ENCODE assay signal across 8 cellular contexts in genomic region chr14:21526672-21527319, GRCh38. TPM values are rescaled to one million over a fixed set of nuclear protein-coding genes. Genes with fewer than 3 reads are reported as not detected.
A peak's percentile ranks its signal among the peaks of the same experiment; 100 is the strongest.
DNase-seq lines count a peak whose midpoint lies in the region; ATAC-seq lines count a peak whose summit lies in the region.

No MANE protein-coding gene starts in this region.

- H3K9me3 Mint-ChIP-seq in activated CD4-positive, alpha-beta memory T cell treated with anti-CD3 and anti-CD28 coated beads, Interleukin-2, amount 10 ng/mL, durations not matched to agents 7 days and 5 days: no peaks in the 10 kb centered on the region
- no peaks in the 10 kb centered on the region for H3K9me3 Mint-ChIP-seq in stimulated activated naive B cell treated with anti-CD40 and anti-IgM and Interleukin-4, amounts not matched to agents 10 μg/mL and 1 μg/mL and 100 μg/mL, for 72 hours

- H3K27me3 ChIP-seq in BLaER1 (no peaks in the 10 kb centered on the region), iPS-15b (ENCODE audit: control insufficient read depth, insufficient read depth, low read length) (no peaks in the 10 kb centered on the region)

- H3K4me1 Mint-ChIP-seq in activated CD4-positive, alpha-beta memory T cell treated with anti-CD3 and anti-CD28 coated beads, Interleukin-2, amount 10 ng/mL, durations not matched to agents 7 days and 5 days: peaks cover 10% of the 10 kb centered on the region
- H3K4me1 Mint-ChIP-seq in stimulated activated naive B cell treated with anti-CD40 and anti-IgM and Interleukin-4, amounts not matched to agents 10 μg/mL and 1 μg/mL and 100 μg/mL, for 72 hours: peaks cover 10% of the 10 kb centered on the region in 2 donors

- no peak for DNase-seq in activated CD4-positive, alpha-beta memory T cell treated with anti-CD3 and anti-CD28 coated beads, Interleukin-2, amount 10 ng/mL, durations not matched to agents 7 days and 5 days
- DNase-seq in stimulated activated naive B cell treated with anti-CD40 and anti-IgM and Interleukin-4, amounts not matched to agents 10 μg/mL and 1 μg/mL and 100 μg/mL, for 72 hours: no peak
- DNase-seq in stimulated activated CD4-positive, alpha-beta T cell treated with anti-CD3 and anti-CD28 coated beads, Interleukin-4, amount 100 ng/mL, for 24 hours: no peak
- no peak for DNase-seq in activated effector memory CD4-positive, alpha-beta T cell treated with Interleukin-2 at 50 U/mL for 16 hours

- no peaks in the 10 kb centered on the region for H3K36me3 Mint-ChIP-seq in activated CD4-positive, alpha-beta memory T cell treated with anti-CD3 and anti-CD28 coated beads, Interleukin-2, amount 10 ng/mL, durations not matched to agents 7 days and 5 days (ENCODE audit: low read depth)
- H3K36me3 Mint-ChIP-seq in stimulated activated naive B cell treated with anti-CD40 and anti-IgM and Interleukin-4, amounts not matched to agents 10 μg/mL and 1 μg/mL and 100 μg/mL, for 72 hours: no peaks in the 10 kb centered on the region

- H3K27me3 Mint-ChIP-seq in activated CD4-positive, alpha-beta memory T cell treated with anti-CD3 and anti-CD28 coated beads, Interleukin-2, amount 10 ng/mL, durations not matched to agents 7 days and 5 days: peaks cover 10% of the 10 kb centered on the region
- peaks cover 5 to 11% of the 10 kb centered on the region in 2 donors for H3K27me3 Mint-ChIP-seq in stimulated activated naive B cell treated with anti-CD40 and anti-IgM and Interleukin-4, amounts not matched to agents 10 μg/mL and 1 μg/mL and 100 μg/mL, for 72 hours

- no peaks in the 10 kb centered on the region for H3K9me3 ChIP-seq in BLaER1
- H3K9me3 ChIP-seq in iPS-15b (ENCODE audit: control insufficient read depth, insufficient read depth, low read length): no peaks in the 10 kb centered on the region

- peak overlapping the region; percentile 71 for H3K4me3 Mint-ChIP-seq in activated CD4-positive, alpha-beta memory T cell treated with anti-CD3 and anti-CD28 coated beads, Interleukin-2, amount 10 ng/mL, durations not matched to agents 7 days and 5 days
- peak overlapping the region; percentile 72 to 84 for H3K4me3 Mint-ChIP-seq in stimulated activated naive B cell treated with anti-CD40 and anti-IgM and Interleukin-4, amounts not matched to agents 10 μg/mL and 1 μg/mL and 100 μg/mL, for 72 hours

- POLR2A ChIA-PET in activated CD4-positive, alpha-beta memory T cell treated with anti-CD3 and anti-CD28 coated beads, Interleukin-2, amount 10 ng/mL, durations not matched to agents 7 days and 5 days (lab: Charles Lee): interaction anchor here (1.2 to 6.8 kb wide), 3 partner anchors 10 to 28 kb away, joined by 5 to 50 read pairs (median 5); partner anchors contain the start of gene METTL3

- CTCF ChIA-PET in activated CD4-positive, alpha-beta memory T cell treated with anti-CD3 and anti-CD28 coated beads, Interleukin-2, amount 10 ng/mL, durations not matched to agents 7 days and 5 days (lab: Charles Lee): interaction anchor here (0.6 to 1.2 kb wide), 4 partner anchors 28 to 70 kb away, joined by 3 to 7 read pairs (median 4); no protein-coding TSS in a partner anchor

- peaks cover 29% of the 10 kb centered on the region; the same call in 1 of the 2 replicates for H3K36me3 ChIP-seq in BLaER1
- peaks cover 36% of the 10 kb centered on the region for H3K36me3 ChIP-seq in iPS-15b (ENCODE audit: control insufficient read depth, insufficient read depth, low read length)

- peak overlapping the region; percentile 85 for H3K4me2 ChIP-seq in BLaER1

- H4K20me1 ChIP-seq in BLaER1: no peaks in the 10 kb centered on the region

- H3K4me3 ChIP-seq in BLaER1 (peak overlapping the region; percentile 72), iPS-15b (ENCODE audit: low read depth, low read length) (peak overlapping the region; percentile 82)

- H3K4me1 ChIP-seq in BLaER1 (peaks cover 27% of the 10 kb centered on the region), iPS-15b (ENCODE audit: control insufficient read depth, insufficient read depth, low read length) (peaks cover 42% of the 10 kb centered on the region)

- H3K27ac Mint-ChIP-seq in activated CD4-positive, alpha-beta memory T cell treated with anti-CD3 and anti-CD28 coated beads, Interleukin-2, amount 10 ng/mL, durations not matched to agents 7 days and 5 days: no peak overlapping the region
- no peak overlapping the region for H3K27ac Mint-ChIP-seq in stimulated activated naive B cell treated with anti-CD40 and anti-IgM and Interleukin-4, amounts not matched to agents 10 μg/mL and 1 μg/mL and 100 μg/mL, for 72 hours

- H3K27ac ChIP-seq in BLaER1: peak overlapping the region; percentile 68

- H3K9ac ChIP-seq in BLaER1 (peak overlapping the region; percentile 78), iPS-15b (ENCODE audit: low read depth, low read length) (peak overlapping the region; percentile 61)

- ATAC-seq in HG02870 (IDR thresholded peaks at IDR 0.05; ENCODE audit: unreplicated experiment) (peak; percentile 58), HG02970 (IDR thresholded peaks at IDR 0.05; ENCODE audit: low FRiP score, unreplicated experiment) (no peak)
- ATAC-seq in stimulated activated naive B cell treated with anti-CD40 and anti-IgM and Interleukin-4, amounts not matched to agents 10 μg/mL and 1 μg/mL and 100 μg/mL, for 72 hours (replicated peaks): no peak

RNA-seq across cellular contexts. Expression of gene SALL2, which starts 0.7 kb away (rescaled TPM):
- 1 to 10 TPM; 1.5 to 1.8 TPM for total RNA-seq in activated CD4-positive, alpha-beta memory T cell treated with anti-CD3 and anti-CD28 coated beads, Interleukin-2, amount 10 ng/mL, durations not matched to agents 7 days and 5 days

RNA-seq across cellular contexts. Expression of gene METTL3, which starts 15.7 kb away (rescaled TPM):
- 10 to 100 TPM; 75.6 to 77.6 TPM for total RNA-seq in activated CD4-positive, alpha-beta memory T cell treated with anti-CD3 and anti-CD28 coated beads, Interleukin-2, amount 10 ng/mL, durations not matched to agents 7 days and 5 days

RNA-seq across cellular contexts. Expression of gene TOX4, which starts 49.8 kb away (rescaled TPM):
- 10 to 100 TPM; 82.1 to 85.6 TPM for total RNA-seq in activated CD4-positive, alpha-beta memory T cell treated with anti-CD3 and anti-CD28 coated beads, Interleukin-2, amount 10 ng/mL, durations not matched to agents 7 days and 5 days

RNA-seq across cellular contexts. Expression of gene RAB2B, which starts 50.0 kb away (rescaled TPM):
- total RNA-seq in activated CD4-positive, alpha-beta memory T cell treated with anti-CD3 and anti-CD28 coated beads, Interleukin-2, amount 10 ng/mL, durations not matched to agents 7 days and 5 days: 10 to 100 TPM; 27.6 to 29.0 TPM

RNA-seq across cellular contexts. Expression of gene OR10G3, which starts 53.1 kb away (rescaled TPM):
- not detected for total RNA-seq in activated CD4-positive, alpha-beta memory T cell treated with anti-CD3 and anti-CD28 coated beads, Interleukin-2, amount 10 ng/mL, durations not matched to agents 7 days and 5 days
